21 cellular contexts compared by ENCODE assay signal in the genomic region with DNA sequence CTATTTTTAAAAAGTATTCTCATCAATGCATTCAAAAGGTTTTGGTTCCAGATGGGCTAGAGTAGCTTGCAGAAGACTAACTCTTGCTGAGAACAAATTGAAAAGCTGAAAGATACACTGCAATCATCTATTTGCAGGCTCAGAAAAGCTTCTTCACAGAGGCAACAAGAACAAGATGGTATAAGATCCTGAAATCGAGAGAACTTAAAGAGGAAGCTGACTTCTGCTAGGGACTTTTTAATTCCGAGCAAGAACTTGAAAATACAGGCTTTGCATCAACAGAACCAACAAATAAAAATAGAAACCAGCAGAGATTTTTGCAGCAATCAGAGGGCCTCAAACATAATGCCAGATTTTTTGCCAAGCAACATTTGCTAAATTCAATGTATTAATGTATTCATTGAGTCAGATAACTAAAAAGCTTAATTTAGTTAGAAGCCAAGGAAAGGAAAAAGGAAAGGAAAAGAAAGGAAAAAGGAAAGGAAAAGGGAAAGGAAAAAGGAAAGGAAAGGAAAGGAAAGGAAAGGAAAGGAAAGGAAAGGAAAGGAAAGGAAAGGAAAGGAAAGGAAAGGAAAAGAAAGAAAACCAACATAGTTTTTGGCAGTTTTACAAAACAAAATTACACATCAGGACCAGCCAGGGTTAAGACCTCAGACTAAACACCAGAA. TPM values are rescaled to one million over a fixed set of nuclear protein-coding genes. Genes with fewer than 3 reads are reported as not detected.
A peak's percentile ranks its signal among the peaks of the same experiment; 100 is the strongest.
DNase-seq lines count a peak whose midpoint lies in the region; TF ChIP-seq lines count a peak whose summit lies in the region.
"Had no signal": no experiment of that assay in that cellular context is flagged by ENCODE, and none has a peak within 500 bp of the region (broad histone marks: within the 10 kb centered on the region; RNA-seq: fewer than 3 reads in every experiment).

No MANE protein-coding gene starts in this region.

- peak overlapping the region; percentile 64 to 87 (median 83) for H3K4me3 Mint-ChIP-seq in IgD-negative memory B cell
- peak overlapping the region; percentile 1 for H3K4me3 Mint-ChIP-seq in dendritic cell treated with granulocyte-macrophage colony-stimulating factor and Interleukin-4, amounts not matched to agents 40 ng/mL and 50 ng/mL, for 4 days
- H3K4me3 Mint-ChIP-seq: activated naive CD8-positive, alpha-beta T cell had no signal

- H3K4me1 ChIP-seq in right atrium auricular region = peaks cover 0 to 16% of the 10 kb centered on the region in 2 donors
- H3K4me1 ChIP-seq: BLaER1, HAP-1 had no signal

- H3K27ac ChIP-seq in right atrium auricular region = no peak overlapping the region
- H3K27ac ChIP-seq: BLaER1 had no signal

- no peaks in the 10 kb centered on the region for H3K9me3 ChIP-seq in right atrium auricular region
- H3K9me3 ChIP-seq: mucosa of descending colon had no signal

- peaks cover 19 to 26% (median 24%) of the 10 kb centered on the region in 3 donors for H3K4me1 Mint-ChIP-seq in IgD-negative memory B cell
- peaks cover 20% of the 10 kb centered on the region for H3K4me1 Mint-ChIP-seq in dendritic cell treated with granulocyte-macrophage colony-stimulating factor and Interleukin-4, amounts not matched to agents 40 ng/mL and 50 ng/mL, for 4 days (ENCODE audit: low read depth)

- peak overlapping the region; percentile 19 for H3K4me3 ChIP-seq in GM12865 (ENCODE audit: low read depth, low read length)
- H3K4me3 ChIP-seq in right atrium auricular region = no peak overlapping the region
- H3K4me3 ChIP-seq: BLaER1, HAP-1, mucosa of descending colon had no signal

- intact Hi-C loops in dendritic cell treated with granulocyte-macrophage colony-stimulating factor and Interleukin-4, amounts not matched to agents 40 ng/mL and 50 ng/mL, for 4 days (cut with micrococcal nuclease) = no loop called here

- peak; percentile 59 for DNase-seq in GM12865 (ENCODE audit: low read depth)
- DNase-seq in GM20000 (ENCODE audit: low spot score) = peak; percentile 32
- DNase-seq in ACHN = no peak
- DNase-seq in NCI-H1930 (lab: John Stamatoyannopoulos, UW) = no peak
- DNase-seq in right atrium auricular region (ENCODE audit: low spot score) = no peak
- DNase-seq in NCI-H1694 (lab: John Stamatoyannopoulos, UW) = no peak
- DNase-seq: activated CD4-positive, alpha-beta T cell treated with anti-CD3 and anti-CD28 coated beads for 4 hours; activated T-cell treated with anti-CD3 and anti-CD28 coated beads for 4 hours; DND-41; effector memory CD4-positive, alpha-beta T cell; hippocampal formation; mucosa of descending colon; NCI-H748 treated with DMSO at 0.1 percent for 48 hours; occipital lobe; stimulated activated naive CD4-positive, alpha-beta T cell treated with Interleukin-2 at 50 U/mL for 16 hours; T-helper 2 cell had no signal

- TF ChIP-seq CTCF in GM12865 (IDR thresholded peaks at IDR 0.05; ENCODE audit: insufficient read depth, low read depth, low read length, missing control alignments) (no peak), GM20000 (IDR thresholded peaks at IDR 0.05; ENCODE audit: extremely low read depth, missing control alignments) (no peak), right atrium auricular region (IDR thresholded peaks at IDR 0.05) (no peak)

- in situ Hi-C loops in ACHN (cut with HindIII; ENCODE audit: low pct_ligation_motif_present, low pct_unique_long_range_greater_than_20kb, low sequenced_read_pairs) = no loop called here

- H3K36me3 ChIP-seq in right atrium auricular region = no peaks in the 10 kb centered on the region
- H3K36me3 ChIP-seq: HAP-1 had no signal

- H3K27me3 Mint-ChIP-seq in IgD-negative memory B cell = no peaks in the 10 kb centered on the region
- no peaks in the 10 kb centered on the region for H3K27me3 Mint-ChIP-seq in dendritic cell treated with granulocyte-macrophage colony-stimulating factor and Interleukin-4, amounts not matched to agents 40 ng/mL and 50 ng/mL, for 4 days
- H3K27me3 Mint-ChIP-seq: activated naive CD8-positive, alpha-beta T cell had no signal

- no peaks in the 10 kb centered on the region for H3K36me3 Mint-ChIP-seq in IgD-negative memory B cell
- H3K36me3 Mint-ChIP-seq in dendritic cell treated with granulocyte-macrophage colony-stimulating factor and Interleukin-4, amounts not matched to agents 40 ng/mL and 50 ng/mL, for 4 days (ENCODE audit: low read depth) = peaks cover 5% of the 10 kb centered on the region

- H3K9me3 Mint-ChIP-seq in IgD-negative memory B cell = peaks cover 0 to 1% (median 0%) of the 10 kb centered on the region in 3 donors
- H3K9me3 Mint-ChIP-seq in dendritic cell treated with granulocyte-macrophage colony-stimulating factor and Interleukin-4, amounts not matched to agents 40 ng/mL and 50 ng/mL, for 4 days = no peaks in the 10 kb centered on the region

- no peaks in the 10 kb centered on the region for H3K27me3 ChIP-seq in right atrium auricular region
- H3K27me3 ChIP-seq: BLaER1 had no signal

- peak overlapping the region; percentile 84 to 97 (median 97) for H3K27ac Mint-ChIP-seq in IgD-negative memory B cell
- H3K27ac Mint-ChIP-seq in dendritic cell treated with granulocyte-macrophage colony-stimulating factor and Interleukin-4, amounts not matched to agents 40 ng/mL and 50 ng/mL, for 4 days = peak overlapping the region; percentile 81
- H3K27ac Mint-ChIP-seq: activated naive CD8-positive, alpha-beta T cell had no signal

RNA-seq across cellular contexts. Expression of a gene that starts 42.8 kb away (rescaled TPM):
- 26.3 TPM for polyA plus RNA-seq in IgD-negative memory B cell
- 10 to 100 TPM; 36.1 to 68.8 TPM for total RNA-seq in right atrium auricular region

RNA-seq across cellular contexts. Expression of a gene that starts 52.8 kb away (rescaled TPM):
- 6.0 TPM for polyA plus RNA-seq in IgD-negative memory B cell
- total RNA-seq in right atrium auricular region = 10 to 100 TPM; 11.3 to 15.9 TPM

Comparison
In these comparisons a context has a peak if more than half of its experiments do, and no peak if none do; other contexts are left out.
1. DNase-seq: peak in GM12865 (single experiment) and GM20000 (single experiment); none in ACHN (single experiment), NCI-H1930 (0 of 2), right atrium auricular region (single experiment) and NCI-H1694 (single experiment).